ENCODE assay signal across 8 cellular contexts in genomic region chr9:129111143-129111761, GRCh38. TPM values are rescaled to one million over a fixed set of nuclear protein-coding genes. Genes with fewer than 3 reads are reported as not detected.
DNase-seq lines count a peak whose midpoint lies in the region; ATAC-seq and TF ChIP-seq lines count a peak whose summit lies in the region.

Gene PTPA (plus strand): TSS chr9:129111415. CDS start chr9:129111601, 186 bp downstream.

- H3K4me1 Mint-ChIP-seq in activated naive CD8-positive, alpha-beta T cell treated with anti-CD3 and anti-CD28 coated beads, Interleukin-2, amount 50 U/mL, for 24 hours: peaks cover 38% of the 10 kb centered on the region

- no peaks in the 10 kb centered on the region for H3K9me3 Mint-ChIP-seq in activated naive CD8-positive, alpha-beta T cell treated with anti-CD3 and anti-CD28 coated beads, Interleukin-2, amount 50 U/mL, for 24 hours

- peak within 1 kb of the TSS; percentile 93 for H3K27ac Mint-ChIP-seq in activated naive CD8-positive, alpha-beta T cell treated with anti-CD3 and anti-CD28 coated beads, Interleukin-2, amount 50 U/mL, for 24 hours

- peak; percentile 68 for ATAC-seq in HG02571 (IDR thresholded peaks at IDR 0.05; ENCODE audit: unreplicated experiment)
- ATAC-seq in activated naive CD8-positive, alpha-beta T cell treated with anti-CD3 and anti-CD28 coated beads, Interleukin-2, amount 50 U/mL, for 24 hours: peak; percentile 88
- peak; percentile 92 to 95 for ATAC-seq in upper lobe of left lung (ENCODE audit: low FRiP score in 2 of 2)

- no peaks in the 10 kb centered on the region for H3K36me3 Mint-ChIP-seq in activated naive CD8-positive, alpha-beta T cell treated with anti-CD3 and anti-CD28 coated beads, Interleukin-2, amount 50 U/mL, for 24 hours (ENCODE audit: low read depth)

- H3K36me3 ChIP-seq in GM06990 (ENCODE audit: control insufficient read depth, insufficient read depth, low read length): no peaks in the 10 kb centered on the region
- H3K36me3 ChIP-seq in upper lobe of left lung: peaks cover 0 to 15% (median 7%) of the 10 kb centered on the region in 4 donors

- TF ChIP-seq POLR2A in upper lobe of left lung (IDR thresholded peaks at IDR 0.05): peak in 2 of 4 donors; percentile 44 to 46

- intact Hi-C loops in cardiac septum (cut with DNase I) (loop anchor here (2.0 kb wide), 1 partner anchor 74 kb away; the partner anchor contains the start of gene MIGA2), posterior vena cava (cut with DNase I) (no loop called here)

- H3K4me3 Mint-ChIP-seq in activated naive CD8-positive, alpha-beta T cell treated with anti-CD3 and anti-CD28 coated beads, Interleukin-2, amount 50 U/mL, for 24 hours: peak within 1 kb of the TSS; percentile 89

- no peaks in the 10 kb centered on the region for H3K9me3 ChIP-seq in upper lobe of left lung

- H3K27ac ChIP-seq in upper lobe of left lung: peak within 1 kb of the TSS; percentile 82 to 95 (median 94)

- H3K27me3 Mint-ChIP-seq in activated naive CD8-positive, alpha-beta T cell treated with anti-CD3 and anti-CD28 coated beads, Interleukin-2, amount 50 U/mL, for 24 hours: no peaks in the 10 kb centered on the region

- H3K4me3 ChIP-seq in GM06990 (replicated peaks; ENCODE audit: low read depth, low read length) (peak within 1 kb of the TSS; percentile 78), upper lobe of left lung (peak within 1 kb of the TSS; percentile 65 to 97 (median 96))

- H3K27me3 ChIP-seq in GM06990 (replicated peaks; ENCODE audit: control insufficient read depth, insufficient read depth, low read length) (no peaks in the 10 kb centered on the region), upper lobe of left lung (no peaks in the 10 kb centered on the region)

- DNase-seq in GM06990 (ENCODE audit: extremely low read depth, insufficient read length) (peak; percentile 95), NCI-H1092 treated with DMSO at 0.1 percent for 48 hours (lab: John Stamatoyannopoulos, UW) (peak; percentile 83), T follicular helper cell (ENCODE audit: low read depth) (peak; percentile 81), cardiac septum (ENCODE audit: low spot score) (peak; percentile 92), posterior vena cava (ENCODE audit: low spot score) (peak; percentile 96), upper lobe of left lung (peak; percentile 88 to 98)
- peak; percentile 88 for DNase-seq in activated naive CD8-positive, alpha-beta T cell treated with anti-CD3 and anti-CD28 coated beads, Interleukin-2, amount 50 U/mL, for 24 hours

- TF ChIP-seq EP300 in upper lobe of left lung (IDR thresholded peaks at IDR 0.05): no peak

- 0 to 1% methylated on average over 18 to 53 of the region's 66 CpGs for WGBS in upper lobe of left lung, 2 donors

- peaks cover 20 to 44% (median 32%) of the 10 kb centered on the region in 4 donors for H3K4me1 ChIP-seq in upper lobe of left lung

- TF ChIP-seq CTCF in GM06990 (IDR thresholded peaks at IDR 0.05; ENCODE audit: insufficient read depth, low read length, poor library complexity, severe bottlenecking) (no peak), upper lobe of left lung (IDR thresholded peaks at IDR 0.05) (peak in 2 of 6 experiments; percentile 32 to 38)

RNA-seq across cellular contexts. Expression of gene PTPA, which starts in this region (rescaled TPM):
- total RNA-seq in cardiac septum: 204 TPM
- total RNA-seq in posterior vena cava: 100 to 1,000 TPM in 1 of 2 donors, 10 to 100 TPM in 1; 82.4 to 100 TPM
- total RNA-seq in upper lobe of left lung: 100 to 1,000 TPM in 2 of 6 donors, 10 to 100 TPM in 4; 48.2 to 130 (median 67.2) TPM

Comparison
In these comparisons a context has a peak if more than half of its experiments do, and no peak if none do; other contexts are left out.
1. Peak in every context shown above with its lines: DNase-seq, ATAC-seq, H3K4me3 ChIP-seq and H3K27ac ChIP-seq.